Comparison of ENCODE assay signal across 14 cellular contexts in the genomic region with DNA sequence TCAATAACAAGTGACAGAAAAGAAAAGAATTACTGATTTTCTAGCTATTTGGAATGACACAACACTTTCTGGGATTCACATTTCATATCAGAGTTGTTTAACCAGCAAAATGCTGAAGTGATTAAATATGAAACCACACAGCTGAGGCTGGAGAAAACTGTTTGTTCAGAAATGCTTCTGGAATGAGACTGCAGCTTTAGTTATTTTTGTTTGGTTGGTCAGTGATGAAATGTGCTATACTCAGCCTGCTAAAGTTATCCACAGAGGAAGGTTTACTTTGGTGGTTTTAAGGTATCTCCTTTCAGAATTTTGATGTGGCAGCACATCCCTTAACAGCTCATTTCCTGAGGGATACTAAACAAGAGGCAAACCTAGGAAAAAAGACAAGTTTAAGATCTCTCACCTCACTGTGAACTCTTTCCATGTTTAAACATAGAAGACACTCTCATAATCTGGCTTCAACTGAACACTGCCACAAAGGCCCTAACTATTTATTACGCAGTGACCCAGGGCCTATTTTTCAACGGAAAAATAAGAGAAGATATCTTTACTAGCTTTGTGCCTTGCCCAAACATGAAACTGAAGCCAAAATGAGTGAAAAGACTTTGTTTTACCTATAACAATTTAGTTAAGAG.
DNase-seq lines count a peak whose midpoint lies in the region; TF ChIP-seq lines count a peak whose summit lies in the region.
"Had no signal": no experiment of that assay in that cellular context is flagged by ENCODE, and none has a peak within 500 bp of the region (broad histone marks: within the 10 kb centered on the region; RNA-seq: fewer than 3 reads in every experiment).

No MANE protein-coding gene starts in this region.

- H2AFZ ChIP-seq in osteoblast (ENCODE audit: low read length), result no peak overlapping the region

- H3K27me3 Mint-ChIP-seq in CD4-positive, alpha-beta memory T cell, result peaks cover 0 to 1% of the 10 kb centered on the region in 2 donors
- H3K27me3 Mint-ChIP-seq: activated T-cell treated with anti-CD3 and anti-CD28 coated beads, Interleukin-2, amount 50 U/mL, for 24 hours had no signal

- H3K27ac ChIP-seq in SJSA1 (peak overlapping the region; percentile 96), osteoblast (ENCODE audit: low read depth, low read length) (peak overlapping the region; percentile 90), dorsolateral prefrontal cortex (peak overlapping the region in 14 of 59 donors; percentile 3 to 57 (median 36))
- no peak overlapping the region for H3K27ac ChIP-seq in CD4-positive, alpha-beta memory T cell (ENCODE audit: low read depth, low read length)

- H3K27me3 ChIP-seq in SJSA1 (replicated peaks) (no peaks in the 10 kb centered on the region), osteoblast (ENCODE audit: insufficient read depth, low read length) (no peaks in the 10 kb centered on the region), dorsolateral prefrontal cortex (no peaks in the 10 kb centered on the region)
- H3K27me3 ChIP-seq in CD4-positive, alpha-beta memory T cell (ENCODE audit: insufficient read depth, low read length), result no peaks in the 10 kb centered on the region

- POLR2A ChIA-PET in CD4-positive, alpha-beta memory T cell (lab: Charles Lee; ENCODE audit: partially characterized antibody), result no interaction called here

- intact Hi-C loops in dorsolateral prefrontal cortex (cut with DNase I), result no loop called here
- intact Hi-C loops in CD4-positive, alpha-beta memory T cell (cut with micrococcal nuclease), result no loop called here

- no peak overlapping the region for H3K4me3 Mint-ChIP-seq in CD4-positive, alpha-beta memory T cell
- H3K4me3 Mint-ChIP-seq: activated T-cell treated with anti-CD3 and anti-CD28 coated beads, Interleukin-2, amount 50 U/mL, for 24 hours; H9; T-helper 2 cell treated with Interferon-gamma antibody and Interleukin-4, amounts not matched to agents 5 μg/mL and 100 μg/mL, for 36 hours had no signal

- TF ChIP-seq CTCF in AG10803 (conservative IDR thresholded peaks at IDR 0.05; ENCODE audit: low read length) (no peak), fibroblast of pulmonary artery (IDR thresholded peaks at IDR 0.05; ENCODE audit: low read length, missing control alignments) (no peak), osteoblast (IDR thresholded peaks at IDR 0.05; ENCODE audit: extremely low read depth, low read depth, low read length) (no peak), dorsolateral prefrontal cortex (IDR thresholded peaks at IDR 0.05 in 54 of 56, conservative IDR thresholded peaks at IDR 0.05 in 2 of 56; ENCODE audit: low read depth in 1 of 56, partially characterized antibody in 56 of 56) (no peak)

- H3K9me3 ChIP-seq in SJSA1 (replicated peaks) (no peaks in the 10 kb centered on the region), osteoblast (ENCODE audit: low read depth, low read length) (no peaks in the 10 kb centered on the region)
- H3K9me3 ChIP-seq in CD4-positive, alpha-beta memory T cell (ENCODE audit: control insufficient read depth in 1 of 2, low read length in 2 of 2), result no peaks in the 10 kb centered on the region

- CTCF ChIA-PET in CD4-positive, alpha-beta memory T cell (lab: Charles Lee; ENCODE audit: partially characterized antibody), result interaction anchor here (0.6 kb wide), 1 partner anchor 155 kb away, joined by 3 read pairs; no protein-coding TSS in a partner anchor

- H3K4me1 ChIP-seq in SJSA1 (replicated peaks) (peaks cover 71% of the 10 kb centered on the region), osteoblast (ENCODE audit: insufficient read depth, low read length) (peaks cover 53% of the 10 kb centered on the region)
- H3K4me1 ChIP-seq in CD4-positive, alpha-beta memory T cell (ENCODE audit: insufficient read depth, low read length), result no peaks in the 10 kb centered on the region

- no peak overlapping the region for H3K4me3 ChIP-seq in AG10803 (ENCODE audit: low read length)
- no peak overlapping the region for H3K4me3 ChIP-seq in SJSA1
- H3K4me3 ChIP-seq in fibroblast of pulmonary artery (replicated peaks; ENCODE audit: low read depth, low read length), result no peak overlapping the region
- no peak overlapping the region for H3K4me3 ChIP-seq in osteoblast (ENCODE audit: insufficient read depth, low read length)
- H3K4me3 ChIP-seq in dorsolateral prefrontal cortex, result no peak overlapping the region
- no peak overlapping the region for H3K4me3 ChIP-seq in CD4-positive, alpha-beta memory T cell (ENCODE audit: low read length in 2 of 2)

- DNase-seq in AG10803 (ENCODE audit: low read depth), result peak; percentile 87
- DNase-seq in SJSA1 (ENCODE audit: low read depth in 1 of 2, low spot score in 2 of 2), result peak; percentile 62 to 97
- peak; percentile 74 for DNase-seq in fibroblast of pulmonary artery (ENCODE audit: low read depth)
- peak; percentile 76 for DNase-seq in osteoblast (ENCODE audit: insufficient read length, low spot score, missing footprints)
- no peak for DNase-seq in HPDE6-E6E7 (ENCODE audit: extremely low spot score)
- no peak for DNase-seq in dorsolateral prefrontal cortex
- DNase-seq in CD4-positive, alpha-beta memory T cell, result no peak
- no peak for DNase-seq in occipital lobe (lab: John Stamatoyannopoulos, UW)
- DNase-seq: activated T-cell treated with anti-CD3 and anti-CD28 coated beads, Interleukin-2, amount 50 U/mL, for 24 hours; C1 segment of cervical spinal cord; effector CD8-positive, alpha-beta T cell; H9; NCI-H345 had no signal

- H3K27ac Mint-ChIP-seq in CD4-positive, alpha-beta memory T cell, result no peak overlapping the region
- H3K27ac Mint-ChIP-seq: activated T-cell treated with anti-CD3 and anti-CD28 coated beads, Interleukin-2, amount 50 U/mL, for 24 hours; T-helper 2 cell treated with Interferon-gamma antibody and Interleukin-4, amounts not matched to agents 5 μg/mL and 100 μg/mL, for 36 hours had no signal

- no peaks in the 10 kb centered on the region for H4K20me1 ChIP-seq in osteoblast (ENCODE audit: insufficient read depth, low read length)

- H3K36me3 ChIP-seq in SJSA1 (no peaks in the 10 kb centered on the region), osteoblast (ENCODE audit: insufficient read depth, low read length) (no peaks in the 10 kb centered on the region)
- H3K36me3 ChIP-seq in CD4-positive, alpha-beta memory T cell (ENCODE audit: insufficient read depth, low read length), result no peaks in the 10 kb centered on the region

- no peaks in the 10 kb centered on the region for H3K36me3 Mint-ChIP-seq in CD4-positive, alpha-beta memory T cell

- no peaks in the 10 kb centered on the region for H3K79me2 ChIP-seq in osteoblast (ENCODE audit: insufficient read depth, low read length)

- peak overlapping the region; percentile 25 for H3K4me2 ChIP-seq in osteoblast (ENCODE audit: insufficient read depth, low read length)

- no peaks in the 10 kb centered on the region for H3K4me1 Mint-ChIP-seq in CD4-positive, alpha-beta memory T cell

- no peaks in the 10 kb centered on the region for H3K9me3 Mint-ChIP-seq in CD4-positive, alpha-beta memory T cell
- H3K9me3 Mint-ChIP-seq: activated T-cell treated with anti-CD3 and anti-CD28 coated beads, Interleukin-2, amount 50 U/mL, for 24 hours; H9; T-helper 2 cell treated with Interferon-gamma antibody and Interleukin-4, amounts not matched to agents 5 μg/mL and 100 μg/mL, for 36 hours had no signal

Comparison
In these comparisons a context has a peak if more than half of its experiments do, and no peak if none do; other contexts are left out.
1. DNase-seq: peak in AG10803 (single experiment), SJSA1 (2 of 2), fibroblast of pulmonary artery (single experiment) and osteoblast (single experiment); none in HPDE6-E6E7 (single experiment), dorsolateral prefrontal cortex (0 of 10), CD4-positive, alpha-beta memory T cell (0 of 5) and occipital lobe (single experiment).